30 cellular contexts compared by ENCODE assay signal in the genomic region with DNA sequence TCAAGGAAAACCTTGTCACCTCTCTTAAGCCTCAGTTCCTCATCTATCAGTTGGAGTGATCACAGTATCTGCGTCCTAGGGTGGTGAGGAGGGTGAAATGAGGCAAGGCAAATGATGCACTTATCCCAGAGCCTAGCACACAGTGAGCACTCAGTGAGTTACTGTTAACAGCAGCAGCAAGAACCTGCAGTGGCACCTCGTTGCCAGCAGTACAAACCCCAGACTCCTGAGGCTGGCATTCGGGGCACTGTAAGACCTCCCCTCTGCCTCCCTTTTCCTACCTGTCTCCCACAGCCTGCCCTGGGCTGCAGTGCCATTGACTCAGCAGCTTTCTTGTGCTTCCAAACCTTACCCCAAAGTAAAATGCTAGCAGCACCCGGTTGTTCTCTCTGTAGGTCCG.
A peak's percentile ranks its signal among the peaks of the same experiment; 100 is the strongest.
DNase-seq lines count a peak whose midpoint lies in the region; ATAC-seq, FAIRE-seq and TF ChIP-seq lines count a peak whose summit lies in the region.
"Had no signal": no experiment of that assay in that cellular context is flagged by ENCODE, and none has a peak within 500 bp of the region (broad histone marks: within the 10 kb centered on the region; RNA-seq: fewer than 3 reads in every experiment).

No MANE protein-coding gene starts in this region.

- H3K36me3 ChIP-seq in GM23338 (ENCODE audit: insufficient read depth) (no peaks in the 10 kb centered on the region), HCT116 (ENCODE audit: control insufficient read depth in 1 of 2, insufficient read depth in 2 of 2, low read length in 2 of 2) (no peaks in the 10 kb centered on the region), bronchial epithelial cell (ENCODE audit: control insufficient read depth, insufficient read depth, low read length) (no peaks in the 10 kb centered on the region)
- H3K36me3 ChIP-seq: BE2C, BLaER1 had no signal

- H3K36me3 Mint-ChIP-seq in GM23338 (ENCODE audit: low read depth) (no peaks in the 10 kb centered on the region), WTC11 (no peaks in the 10 kb centered on the region)
- H3K36me3 Mint-ChIP-seq in activated CD4-positive, alpha-beta memory T cell treated with anti-CD3 and anti-CD28 coated beads, Interleukin-2, amount 10 ng/mL, durations not matched to agents 7 days and 5 days (ENCODE audit: low read depth), result no peaks in the 10 kb centered on the region
- H3K36me3 Mint-ChIP-seq: CD14-positive monocyte; CD4-positive, alpha-beta memory T cell had no signal

- H3K4me3 ChIP-seq in GM23338 (no peak overlapping the region), HCT116 (replicated peaks in 1 of 2; ENCODE audit: low read depth in 1 of 2, low read length in 2 of 2) (no peak overlapping the region), bronchial epithelial cell (ENCODE audit: low read depth, low read length) (no peak overlapping the region)
- H3K4me3 ChIP-seq: BLaER1, GM12878 had no signal

- RAD21 ChIA-PET in HCT116 (lab: Charles Lee; ENCODE audit: low non-redundant PET in 1 of 2, low total read pairs in 2 of 2, uncharacterized antibody in 2 of 2, unreplicated experiment in 2 of 2), result no interaction called here

- H3K27me3 ChIP-seq in GM23338 (ENCODE audit: insufficient read depth) (no peaks in the 10 kb centered on the region), HCT116 (ENCODE audit: insufficient read depth, low read length) (peaks cover 6% of the 10 kb centered on the region; the same call in 1 of the 2 replicates), bronchial epithelial cell (ENCODE audit: control insufficient read depth, insufficient read depth, low read length) (no peaks in the 10 kb centered on the region)
- H3K27me3 ChIP-seq: BE2C, BLaER1 had no signal

- no TSS peak for BruUV-seq in HCT116 (replicated peaks; lab: Mats Ljungman, UMichigan)

- peak; percentile 66 for ATAC-seq in GM23338
- peak; percentile 50; the same call in 1 of the 2 replicates for ATAC-seq in HCT116
- ATAC-seq in WTC11, result peak; percentile 51
- ATAC-seq in HG03135 (IDR thresholded peaks at IDR 0.05; ENCODE audit: unreplicated experiment), result no peak
- ATAC-seq: GM12878 had no signal

- H3K4me1 ChIP-seq in GM23338 (ENCODE audit: insufficient read depth) (no peaks in the 10 kb centered on the region), HCT116 (ENCODE audit: control insufficient read depth in 1 of 2, insufficient read depth in 2 of 2, low read length in 2 of 2) (no peaks in the 10 kb centered on the region)
- H3K4me1 ChIP-seq: BE2C, BLaER1 had no signal

- H3K9ac ChIP-seq in HCT116 (ENCODE audit: low read length), result no peak overlapping the region
- H3K9ac ChIP-seq: BLaER1 had no signal

- FAIRE-seq in bronchial epithelial cell (lab: Jason Lieb, UNC), result peak; percentile 7
- FAIRE-seq: A204.1, GM12878, GM12892, GM18507, GM19239 had no signal

- H3K27me3 Mint-ChIP-seq in GM23338 (ENCODE audit: insufficient read depth, low read depth, poor library complexity) (peaks cover 2% of the 10 kb centered on the region), WTC11 (ENCODE audit: low read depth) (no peaks in the 10 kb centered on the region)
- H3K27me3 Mint-ChIP-seq in activated CD4-positive, alpha-beta memory T cell treated with anti-CD3 and anti-CD28 coated beads, Interleukin-2, amount 10 ng/mL, durations not matched to agents 7 days and 5 days, result peaks cover 2% of the 10 kb centered on the region
- H3K27me3 Mint-ChIP-seq: CD4-positive, alpha-beta memory T cell; CD4-positive, CD25-positive, alpha-beta regulatory T cell; CD8-positive, alpha-beta memory T cell had no signal

- H3K27ac Mint-ChIP-seq in GM23338, result peak overlapping the region; percentile 51; the same call in 1 of the 2 replicates
- no peak overlapping the region for H3K27ac Mint-ChIP-seq in WTC11
- H3K27ac Mint-ChIP-seq in activated CD4-positive, alpha-beta memory T cell treated with anti-CD3 and anti-CD28 coated beads, Interleukin-2, amount 10 ng/mL, durations not matched to agents 7 days and 5 days, result no peak overlapping the region
- H3K27ac Mint-ChIP-seq: CD14-positive monocyte; CD4-positive, alpha-beta memory T cell; CD4-positive, CD25-positive, alpha-beta regulatory T cell; CD8-positive, alpha-beta memory T cell had no signal

- TF ChIP-seq CTCF in GM23338 (conservative IDR thresholded peaks at IDR 0.05; ENCODE audit: low read depth in 2 of 2), result no peak
- no peak for TF ChIP-seq CTCF in HCT116 (IDR thresholded peaks at IDR 0.05 in 2 of 3, conservative IDR thresholded peaks at IDR 0.05 in 1 of 3; ENCODE audit: borderline replicate concordance in 1 of 3, insufficient read depth in 1 of 3, low read depth in 2 of 3, low read length in 2 of 3)
- TF ChIP-seq CTCF in WTC11 (IDR thresholded peaks at IDR 0.05), result no peak
- TF ChIP-seq CTCF in bronchial epithelial cell (IDR thresholded peaks at IDR 0.05; ENCODE audit: insufficient read depth, low read length, severe bottlenecking), result no peak

- no peaks in the 10 kb centered on the region for H3F3A ChIP-seq in GM23338 (replicated peaks; ENCODE audit: low read depth)

- H4K20me1 ChIP-seq in GM23338 (replicated peaks; ENCODE audit: insufficient read depth) (no peaks in the 10 kb centered on the region), HCT116 (ENCODE audit: insufficient read depth) (no peaks in the 10 kb centered on the region)
- H4K20me1 ChIP-seq: BLaER1 had no signal

- DNase-seq in GM23338 (ENCODE audit: low spot score) (no peak), HCT116 (ENCODE audit: low read depth, low spot score) (no peak), WTC11 (ENCODE audit: low spot score) (no peak), bronchial epithelial cell (ENCODE audit: low read depth) (no peak), NCI-H2029 (lab: John Stamatoyannopoulos, UW) (no peak), GM19238 (ENCODE audit: insufficient read length, low spot score) (no peak)
- DNase-seq in activated CD4-positive, alpha-beta memory T cell treated with anti-CD3 and anti-CD28 coated beads, Interleukin-2, amount 10 ng/mL, durations not matched to agents 7 days and 5 days, result no peak
- DNase-seq: 8988T; ACHN; BE2C; C1 segment of cervical spinal cord; CD4-positive, alpha-beta memory T cell; CD4-positive, CD25-positive, alpha-beta regulatory T cell; CD8-positive, alpha-beta memory T cell; COR-L47; DMS 273 treated with DMSO at 0.1 percent for 48 hours; DMS153; DMS53; DMS79; DND-41; EL; GDM1 had no signal

- TF ChIP-seq RAD21 in HCT116 (IDR thresholded peaks at IDR 0.05; ENCODE audit: low read depth), result no peak

- H3K79me2 ChIP-seq in GM23338 (replicated peaks; ENCODE audit: insufficient read depth) (no peaks in the 10 kb centered on the region), HCT116 (ENCODE audit: insufficient read depth, low read length) (no peaks in the 10 kb centered on the region)

- CTCF ChIA-PET in HCT116 (lab: Charles Lee) (no interaction called here), WTC11 (lab: Charles Lee) (interaction anchor here (0.8 kb wide), 1 partner anchor 91 kb away, joined by 3 read pairs; no protein-coding TSS in a partner anchor)
- CTCF ChIA-PET in activated CD4-positive, alpha-beta memory T cell treated with anti-CD3 and anti-CD28 coated beads, Interleukin-2, amount 10 ng/mL, durations not matched to agents 7 days and 5 days (lab: Charles Lee), result no interaction called here

- no peak overlapping the region for H3K27ac ChIP-seq in GM23338 (ENCODE audit: low read depth)
- H3K27ac ChIP-seq in HCT116 (ENCODE audit: low read depth, low read length), result no peak overlapping the region
- H3K27ac ChIP-seq: BLaER1 had no signal

- no peaks in the 10 kb centered on the region for H3K9me3 Mint-ChIP-seq in GM23338
- H3K9me3 Mint-ChIP-seq in WTC11, result no peaks in the 10 kb centered on the region
- H3K9me3 Mint-ChIP-seq in activated CD4-positive, alpha-beta memory T cell treated with anti-CD3 and anti-CD28 coated beads, Interleukin-2, amount 10 ng/mL, durations not matched to agents 7 days and 5 days, result no peaks in the 10 kb centered on the region
- H3K9me3 Mint-ChIP-seq: CD4-positive, alpha-beta memory T cell; CD8-positive, alpha-beta memory T cell had no signal

- intact Hi-C loops in HCT116 (cut with micrococcal nuclease), result no loop called here

- POLR2A ChIA-PET in HCT116 (lab: Charles Lee) (no interaction called here), WTC11 (lab: Charles Lee) (no interaction called here)
- POLR2A ChIA-PET in activated CD4-positive, alpha-beta memory T cell treated with anti-CD3 and anti-CD28 coated beads, Interleukin-2, amount 10 ng/mL, durations not matched to agents 7 days and 5 days (lab: Charles Lee), result no interaction called here

- TF ChIP-seq POLR2A in HCT116 (IDR thresholded peaks at IDR 0.05; ENCODE audit: borderline replicate concordance, extremely low read depth, insufficient read depth, insufficient read length), result no peak

- 0 out of 2 replicates have a peak, but pooled peaks cover 9% of the 10 kb centered on the region for H3K9me2 ChIP-seq in GM23338 (ENCODE audit: insufficient read depth)
- H3K9me2 ChIP-seq in HCT116 (ENCODE audit: insufficient read depth), result no peaks in the 10 kb centered on the region

- H2AFZ ChIP-seq in GM23338, result no peak overlapping the region
- no peak overlapping the region for H2AFZ ChIP-seq in HCT116 (ENCODE audit: low read depth, low read length, poor library complexity, severe bottlenecking)

- H3K4me1 Mint-ChIP-seq in GM23338, result peaks cover 8% of the 10 kb centered on the region
- peaks cover 7% of the 10 kb centered on the region for H3K4me1 Mint-ChIP-seq in WTC11
- no peaks in the 10 kb centered on the region for H3K4me1 Mint-ChIP-seq in activated CD4-positive, alpha-beta memory T cell treated with anti-CD3 and anti-CD28 coated beads, Interleukin-2, amount 10 ng/mL, durations not matched to agents 7 days and 5 days
- H3K4me1 Mint-ChIP-seq: CD4-positive, alpha-beta memory T cell; CD4-positive, CD25-positive, alpha-beta regulatory T cell; CD8-positive, alpha-beta memory T cell had no signal

- no peaks in the 10 kb centered on the region for H3K9me3 ChIP-seq in HCT116 (ENCODE audit: control insufficient read depth in 1 of 2, insufficient read depth in 1 of 2, low read depth in 1 of 2, low read length in 2 of 2)
- H3K9me3 ChIP-seq: BE2C, BLaER1 had no signal

- H3K4me2 ChIP-seq in GM23338 (no peak overlapping the region), HCT116 (ENCODE audit: low read length) (no peak overlapping the region)
- H3K4me2 ChIP-seq: BLaER1 had no signal

- H3K4me3 Mint-ChIP-seq in GM23338 (no peak overlapping the region), WTC11 (no peak overlapping the region)
- H3K4me3 Mint-ChIP-seq in activated CD4-positive, alpha-beta memory T cell treated with anti-CD3 and anti-CD28 coated beads, Interleukin-2, amount 10 ng/mL, durations not matched to agents 7 days and 5 days, result no peak overlapping the region
- H3K4me3 Mint-ChIP-seq: CD14-positive monocyte; CD4-positive, alpha-beta memory T cell; CD4-positive, CD25-positive, alpha-beta regulatory T cell; CD8-positive, alpha-beta memory T cell had no signal

TF ChIP-seq in GM23338, 12 proteins besides CTCF, POLR2A, EP300 and RAD21 (continues in another document):
- TF ChIP-seq STAT1 (IDR thresholded peaks at IDR 0.05; ENCODE audit: unreplicated experiment), result no peak

TF ChIP-seq in HCT116, 20 proteins besides CTCF, POLR2A, EP300 and RAD21 (continues in another document):
- TF ChIP-seq ZFX (IDR thresholded peaks at IDR 0.05) (no peak), SP1 (IDR thresholded peaks at IDR 0.05; ENCODE audit: low read depth) (no peak), SRF (IDR thresholded peaks at IDR 0.05; ENCODE audit: low read depth) (no peak)

TF ChIP-seq in WTC11, 78 proteins besides CTCF, POLR2A, EP300 and RAD21 (continues in another document):
- no peak for TF ChIP-seq TEAD4 (CRISPR knock-in tag; IDR thresholded peaks at IDR 0.05)
